9 cellular contexts compared by ENCODE assay signal in genomic region chr9:132673355-132673754, GRCh38. TPM values are rescaled to one million over a fixed set of nuclear protein-coding genes. Genes with fewer than 3 reads are reported as not detected.
DNase-seq lines count a peak whose midpoint lies in the region; ATAC-seq, FAIRE-seq and TF ChIP-seq lines count a peak whose summit lies in the region.
"Had no signal": no experiment of that assay in that cellular context is flagged by ENCODE, and none has a peak within 500 bp of the region (broad histone marks: within the 10 kb centered on the region; RNA-seq: fewer than 3 reads in every experiment).

No MANE protein-coding gene starts in this region.

- TF ChIP-seq POLR2A in A549 (IDR thresholded peaks at IDR 0.05; ENCODE audit: low read length) (no peak), suprapubic skin (IDR thresholded peaks at IDR 0.05) (no peak), upper lobe of left lung (IDR thresholded peaks at IDR 0.05) (no peak)

- TF ChIP-seq RAD21 in A549 (conservative IDR thresholded peaks at IDR 0.05 in 1 of 2, IDR thresholded peaks at IDR 0.05 in 1 of 2), result no peak

- H3K27me3 ChIP-seq in suprapubic skin, result no peaks in the 10 kb centered on the region
- H3K27me3 ChIP-seq in upper lobe of left lung, result no peaks in the 10 kb centered on the region

- POLR2A ChIA-PET in A549 (lab: Yijun Ruan, JAX), result no interaction called here

- no peak for TF ChIP-seq EP300 in A549 (IDR thresholded peaks at IDR 0.05)
- TF ChIP-seq EP300 in suprapubic skin (IDR thresholded peaks at IDR 0.05), result no peak
- no peak for TF ChIP-seq EP300 in upper lobe of left lung (IDR thresholded peaks at IDR 0.05)

- H3K36me3 ChIP-seq in suprapubic skin, result peaks cover 6% of the 10 kb centered on the region
- H3K36me3 ChIP-seq in upper lobe of left lung, result peaks cover 0 to 7% (median 5%) of the 10 kb centered on the region in 4 donors

- H3K4me1 ChIP-seq in A549, result peaks cover 29% of the 10 kb centered on the region
- H3K4me1 ChIP-seq in suprapubic skin, result peaks cover 56% of the 10 kb centered on the region
- peaks cover 21 to 43% (median 36%) of the 10 kb centered on the region in 4 donors for H3K4me1 ChIP-seq in upper lobe of left lung

- FAIRE-seq in A549 (lab: Jason Lieb, UNC) (no peak), RCC 7860 (lab: Jason Lieb, UNC) (no peak)

- no peak overlapping the region for H3K4me3 ChIP-seq in A549
- H3K4me3 ChIP-seq in fibroblast of mammary gland (ENCODE audit: control insufficient read depth, low read depth, low read length), result no peak overlapping the region
- H3K4me3 ChIP-seq in suprapubic skin, result no peak overlapping the region
- H3K4me3 ChIP-seq in upper lobe of left lung, result no peak overlapping the region

- WGBS in A549 (ENCODE audit: missing lambda C conversion rate), result 77% methylated on average over 6 of the region's 6 CpGs
- 26% methylated on average over 6 of the region's 6 CpGs for WGBS in suprapubic skin
- WGBS in upper lobe of left lung, 2 donors, result 38 to 42% methylated on average over 6 of the region's 6 CpGs

- peak overlapping the region; percentile 92 for H3K4me2 ChIP-seq in A549

- ATAC-seq in A549, result peak; percentile 14 to 23; a peak in 1 of 6 replicates
- no peak for ATAC-seq in HG03139 (IDR thresholded peaks at IDR 0.05; ENCODE audit: unreplicated experiment)
- no peak for ATAC-seq in upper lobe of left lung (ENCODE audit: low FRiP score in 2 of 2)
- ATAC-seq: Panc1 had no signal

- H3K27ac ChIP-seq in A549 (no peak overlapping the region), suprapubic skin (no peak overlapping the region), upper lobe of left lung (no peak overlapping the region)

- DNase-seq in A549 (ENCODE audit: low read depth in 1 of 2, low spot score in 1 of 2), result peak; percentile 68 to 70
- peak; percentile 69 for DNase-seq in D341Med (ENCODE audit: low spot score)
- DNase-seq in RCC 7860 (ENCODE audit: low spot score), result peak; percentile 14
- DNase-seq in fibroblast of mammary gland (ENCODE audit: low read depth), result peak; percentile 66
- DNase-seq in suprapubic skin (ENCODE audit: low spot score in 2 of 2), result no peak
- no peak for DNase-seq in NCI-H146 (lab: John Stamatoyannopoulos, UW)
- no peak for DNase-seq in upper lobe of left lung

- CTCF ChIA-PET in A549 (lab: Yijun Ruan, JAX), result interaction anchor here (0.6 to 1.8 kb wide), 12 partner anchors 9 to 1843 kb away, joined by 3 to 5 read pairs (median 3); no protein-coding TSS in a partner anchor

- H3K9me3 ChIP-seq in A549 (no peaks in the 10 kb centered on the region), suprapubic skin (no peaks in the 10 kb centered on the region), upper lobe of left lung (no peaks in the 10 kb centered on the region)

- TF ChIP-seq CTCF in A549 (IDR thresholded peaks at IDR 0.05) (no peak), fibroblast of mammary gland (conservative IDR thresholded peaks at IDR 0.05; ENCODE audit: control insufficient read depth, insufficient read depth, low read depth, low read length) (peak; percentile 37), suprapubic skin (IDR thresholded peaks at IDR 0.05) (no peak), upper lobe of left lung (IDR thresholded peaks at IDR 0.05) (no peak)

TF ChIP-seq in A549, 52 proteins besides CTCF, POLR2A, EP300 and RAD21:
- TF ChIP-seq, protein P1, sequence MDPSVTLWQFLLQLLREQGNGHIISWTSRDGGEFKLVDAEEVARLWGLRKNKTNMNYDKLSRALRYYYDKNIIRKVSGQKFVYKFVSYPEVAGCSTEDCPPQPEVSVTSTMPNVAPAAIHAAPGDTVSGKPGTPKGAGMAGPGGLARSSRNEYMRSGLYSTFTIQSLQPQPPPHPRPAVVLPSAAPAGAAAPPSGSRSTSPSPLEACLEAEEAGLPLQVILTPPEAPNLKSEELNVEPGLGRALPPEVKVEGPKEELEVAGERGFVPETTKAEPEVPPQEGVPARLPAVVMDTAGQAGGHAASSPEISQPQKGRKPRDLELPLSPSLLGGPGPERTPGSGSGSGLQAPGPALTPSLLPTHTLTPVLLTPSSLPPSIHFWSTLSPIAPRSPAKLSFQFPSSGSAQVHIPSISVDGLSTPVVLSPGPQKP (IDR thresholded peaks at IDR 0.05; ENCODE audit: low read depth, low read length), result no peak
- TF ChIP-seq MAFK (IDR thresholded peaks at IDR 0.05; ENCODE audit: partially characterized antibody), result peak; percentile 99

RNA-seq across cellular contexts. Expression of gene GTF3C4, which starts 3.1 kb away (rescaled TPM):
- polyA plus RNA-seq in A549 (2011; rRNA removed) (9.0 and 13.1 TPM in 2 replicates), A549 (2017; fragmentation: RNase III; extraction: RNeasy Plus Mini Kit Qiagen cat#74134 plus additional on column Dnase treatment) (15.2 to 15.8 TPM (median 15.4 TPM) in 3 replicates)
- polyA plus RNA-seq in A549 (2012; cell fraction: cytosol; rRNA removed), result 3.4 and 4.4 TPM in 2 replicates
- 2.9 and 3.1 TPM in 2 replicates for polyA plus RNA-seq in A549 (2012; cell fraction: nucleus; rRNA removed)
- 11.4 and 12.6 TPM in 2 replicates for polyA minus RNA-seq in A549 (2011; rRNA and poly(A)+ RNA removed)
- total RNA-seq in suprapubic skin (10 to 100 TPM; 16.6 to 25.9 (median 24.1) TPM), upper lobe of left lung (10 to 100 TPM in 4 of 6 donors, 1 to 10 TPM in 2; 6.4 to 20.9 (median 14.2) TPM)

RNA-seq across cellular contexts. Expression of gene DDX31, which starts 3.6 kb away (rescaled TPM):
- polyA plus RNA-seq in A549 (2011; rRNA removed) (28.3 and 30.1 TPM in 2 replicates), A549 (2017; fragmentation: RNase III; extraction: RNeasy Plus Mini Kit Qiagen cat#74134 plus additional on column Dnase treatment) (19.3 to 21.4 TPM (median 20.0 TPM) in 3 replicates)
- 15.3 and 17.2 TPM in 2 replicates for polyA plus RNA-seq in A549 (2012; cell fraction: cytosol; rRNA removed)
- 20.5 and 25.5 TPM in 2 replicates for polyA plus RNA-seq in A549 (2012; cell fraction: nucleus; rRNA removed)
- 27.3 and 28.1 TPM in 2 replicates for polyA minus RNA-seq in A549 (2011; rRNA and poly(A)+ RNA removed)
- total RNA-seq in suprapubic skin (10 to 100 TPM; 18.6 to 35.8 (median 20.5) TPM), upper lobe of left lung (10 to 100 TPM; 13.5 to 22.1 (median 18.8) TPM)

Comparison
In these comparisons a context has a peak if more than half of its experiments do, and no peak if none do; other contexts are left out.
1. ATAC-seq: peak in A549 (2 of 2); none in HG03139 (single experiment) and upper lobe of left lung (0 of 2).
2. DNase-seq: peak in A549 (2 of 2), D341Med (single experiment), RCC 7860 (single experiment) and fibroblast of mammary gland (single experiment); none in suprapubic skin (0 of 2), NCI-H146 (single experiment) and upper lobe of left lung (0 of 2).